30 cellular contexts compared by ENCODE assay signal in genomic region chr6:41750374-41750773, GRCh38. TPM values are rescaled to one million over a fixed set of nuclear protein-coding genes. Genes with fewer than 3 reads are reported as not detected.
"Had no signal": no experiment of that assay in that cellular context is flagged by ENCODE, and none has a peak within 500 bp of the region (broad histone marks: within the 10 kb centered on the region; RNA-seq: fewer than 3 reads in every experiment).

No MANE protein-coding gene starts in this region.

- ATAC-seq: stimulated activated effector memory CD8-positive, alpha-beta T cell treated with anti-CD3 and anti-CD28 coated beads, Interleukin-12 subunit alpha, Interleukin-12 subunit beta, amount 100 ng/mL, for 72 hours; stimulated activated memory B cell treated with anti-CD40 and anti-IgM and Interleukin-4, amounts not matched to agents 10 μg/mL and 1 μg/mL and 100 μg/mL, for 72 hours; stimulated activated naive B cell treated with anti-CD40 and anti-IgM and Interleukin-4, amounts not matched to agents 10 μg/mL and 1 μg/mL and 100 μg/mL, for 72 hours; stimulated activated naive CD8-positive, alpha-beta T cell treated with anti-CD3 and anti-CD28 coated beads, Interleukin-15, amount 100 ng/mL, for 72 hours; stimulated activated naive CD8-positive, alpha-beta T cell treated with anti-CD3 and anti-CD28 coated beads, Interleukin-15, Interleukin-2, amounts not matched to agents 100 U/mL and 50 U/mL, for 24 hours; upper lobe of right lung had no signal

- DNase-seq: stimulated activated CD4-positive, alpha-beta T cell treated with anti-CD3 and anti-CD28 coated beads, Interleukin-2, amount 100 ng/mL, for 48 hours; stimulated activated CD4-positive, alpha-beta T cell treated with anti-CD3 and anti-CD28 coated beads, Interleukin-4, amount 100 ng/mL, for 1 hour; stimulated activated CD4-positive, alpha-beta T cell treated with anti-CD3 and anti-CD28 coated beads, Interleukin-4, amount 100 ng/mL, for 24 hours; stimulated activated CD4-positive, alpha-beta T cell treated with anti-CD3 and anti-CD28 coated beads, Interleukin-4, amount 100 ng/mL, for 4 hours; stimulated activated CD8-positive, alpha-beta memory T cell treated with anti-CD3 and anti-CD28 coated beads, Interleukin-4, amount 100 ng/mL, for 48 hours; stimulated activated naive B cell treated with anti-CD40 and anti-IgM and Interleukin-4, amounts not matched to agents 10 μg/mL and 1 μg/mL and 100 μg/mL, for 72 hours; stimulated activated naive CD4-positive, alpha-beta T cell; stimulated activated naive CD4-positive, alpha-beta T cell treated with Interleukin-2 at 50 U/mL for 16 hours; stimulated activated naive CD8-positive, alpha-beta T cell treated with anti-CD3 and anti-CD28 coated beads, Interleukin-15, amount 100 ng/mL, for 72 hours; stimulated activated naive CD8-positive, alpha-beta T cell treated with anti-CD3 and anti-CD28 coated beads, Interleukin-15, Interleukin-2, amounts not matched to agents 100 U/mL and 50 U/mL, for 24 hours; stomach; substantia nigra; testis; thyroid gland; tibial artery; transverse colon; trophoblast cell; upper lobe of left lung; upper lobe of right lung; uterus had no signal

- H3K36me3 ChIP-seq: stomach, suprapubic skin, thoracic aorta, thyroid gland, tibial artery, tibial nerve, transverse colon, upper lobe of left lung, upper lobe of right lung, uterus, vagina had no signal

- H3K9me3 ChIP-seq: stomach, suprapubic skin, testis, thoracic aorta, thyroid gland, tibial artery, tibial nerve, transverse colon, upper lobe of left lung, upper lobe of right lung, uterus, vagina had no signal

- H3K27me3 ChIP-seq: stomach, suprapubic skin, testis, thyroid gland, tibial artery, tibial nerve, transverse colon, upper lobe of left lung, upper lobe of right lung, uterus, vagina had no signal

- H3K27ac ChIP-seq: suprapubic skin, testis, thoracic aorta, thyroid gland, tibial artery, tibial nerve, transverse colon, upper lobe of left lung, upper lobe of right lung, uterus, vagina had no signal

- FAIRE-seq: urothelium cell line had no signal

- H3K4me1 ChIP-seq: testis, tibial artery, tibial nerve, transverse colon, upper lobe of right lung, uterus, vagina had no signal

- H3K4me3 ChIP-seq: stomach, suprapubic skin, testis, thoracic aorta, thyroid gland, tibial artery, tibial nerve, transverse colon, upper lobe of left lung, upper lobe of right lung, uterus, vagina had no signal

RNA-seq across cellular contexts. Expression of gene PGC, which starts 3.2 kb away (rescaled TPM):
- total RNA-seq: subcutaneous adipose tissue, suprapubic skin, thyroid gland, tibial nerve, ureter, urinary bladder had no signal
- polyA plus RNA-seq: urinary bladder had no signal
